Comparison of ENCODE assay signal across 11 cellular contexts in the genomic region with DNA sequence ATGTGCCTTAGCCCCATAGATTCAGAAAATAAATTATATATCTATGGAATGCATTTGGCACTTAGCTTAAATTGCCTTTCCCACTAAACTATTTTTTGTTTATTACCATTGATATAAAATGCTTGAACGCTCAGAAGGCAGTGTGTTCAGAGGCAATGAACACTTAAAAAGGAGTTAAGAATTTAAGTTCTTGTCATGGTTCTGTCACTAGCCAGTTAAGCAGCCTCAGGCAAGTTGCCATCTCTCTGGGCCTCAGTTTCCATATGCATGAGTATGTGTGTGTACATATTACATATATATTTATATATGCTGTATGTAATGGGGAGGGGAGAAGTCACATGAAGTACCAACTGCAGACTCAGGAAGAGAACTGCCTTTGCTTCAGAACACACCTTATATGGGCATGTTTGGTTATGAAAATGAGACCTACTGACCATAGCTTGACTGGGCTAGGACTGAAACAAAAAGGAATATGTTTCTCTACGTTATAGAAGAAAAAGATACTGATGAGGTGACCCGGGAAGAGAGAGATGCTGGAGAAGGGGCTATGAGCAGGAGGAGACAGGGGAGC.
A peak's percentile ranks its signal among the peaks of the same experiment; 100 is the strongest.
DNase-seq lines count a peak whose midpoint lies in the region; ATAC-seq and TF ChIP-seq lines count a peak whose summit lies in the region.
"Had no signal": no experiment of that assay in that cellular context is flagged by ENCODE, and none has a peak within 500 bp of the region (broad histone marks: within the 10 kb centered on the region; RNA-seq: fewer than 3 reads in every experiment).

No MANE protein-coding gene starts in this region.

- peaks cover 0 to 7% (median 0%) of the 10 kb centered on the region in 6 donors for H3K4me1 ChIP-seq in spleen

- BruUV-seq in Calu3 (replicated peaks; lab: Mats Ljungman, UMichigan), result no TSS peak

- TF ChIP-seq CTCF in Calu3 (IDR thresholded peaks at IDR 0.05; ENCODE audit: unreplicated experiment) (no peak), spleen (IDR thresholded peaks at IDR 0.05 in 8 of 11, conservative IDR thresholded peaks at IDR 0.05 in 3 of 11) (no peak)

- no peak for TF ChIP-seq POLR2A in spleen (IDR thresholded peaks at IDR 0.05)

- H3K27me3 ChIP-seq in spleen (replicated peaks in 1 of 7), result no peaks in the 10 kb centered on the region
- H3K27me3 ChIP-seq: suprapubic skin had no signal

- H3K4me3 Mint-ChIP-seq in Calu3 (ENCODE audit: low read depth, unreplicated experiment), result no peak overlapping the region

- DNase-seq in left colon, result no peak
- DNase-seq in Calu3, result no peak
- no peak for DNase-seq in stimulated activated CD4-positive, alpha-beta T cell treated with anti-CD3 and anti-CD28 coated beads, Interleukin-4, amount 100 ng/mL, for 4 hours
- DNase-seq in OCI-M2 (lab: John Stamatoyannopoulos, UW; ENCODE audit: unreplicated experiment), result no peak
- no peak for DNase-seq in spleen
- DNase-seq: NCI-H2081 treated with DMSO at 0.1 percent for 48 hours, T-helper 1 cell had no signal

- intact Hi-C loops in left colon (cut with DNase I, micrococcal nuclease), result no loop called here
- intact Hi-C loops in Calu3 (cut with micrococcal nuclease; ENCODE audit: unreplicated experiment), result no loop called here
- intact Hi-C loops in spleen (cut with DNase I; ENCODE audit: low total_unique reads), result no loop called here

- no peak overlapping the region for H3K27ac ChIP-seq in spleen
- H3K27ac ChIP-seq: suprapubic skin had no signal

- H3K4me3 ChIP-seq in spleen, result no peak overlapping the region
- H3K4me3 ChIP-seq: suprapubic skin had no signal

- WGBS in spleen, 5 donors, result 64 to 79% (median 74%) methylated on average over 3 of the region's 3 CpGs

- H3K4me1 Mint-ChIP-seq in Calu3 (ENCODE audit: low read depth, unreplicated experiment), result peaks cover 27% of the 10 kb centered on the region

- no peak overlapping the region for H3K27ac Mint-ChIP-seq in Calu3 (ENCODE audit: unreplicated experiment)

- CTCF ChIA-PET in Calu3 (lab: Charles Lee), result no interaction called here

- no peaks in the 10 kb centered on the region for H3K27me3 Mint-ChIP-seq in Calu3 (ENCODE audit: unreplicated experiment)

- no peaks in the 10 kb centered on the region for H3K36me3 ChIP-seq in spleen
- H3K36me3 ChIP-seq: suprapubic skin had no signal

- H3K36me3 Mint-ChIP-seq in Calu3 (ENCODE audit: insufficient read depth, unreplicated experiment), result no peaks in the 10 kb centered on the region

- no peaks in the 10 kb centered on the region for H3K9me3 Mint-ChIP-seq in Calu3 (ENCODE audit: low read depth, unreplicated experiment)

- peaks cover 0 to 3% (median 0%) of the 10 kb centered on the region in 8 donors for H3K9me3 ChIP-seq in spleen
- H3K9me3 ChIP-seq: suprapubic skin had no signal

- peak; percentile 41 for ATAC-seq in GM18861 (IDR thresholded peaks at IDR 0.05; ENCODE audit: unreplicated experiment)
- peak; percentile 60 for ATAC-seq in HG02571 (IDR thresholded peaks at IDR 0.05; ENCODE audit: unreplicated experiment)
- ATAC-seq in HG03565 (IDR thresholded peaks at IDR 0.05; ENCODE audit: unreplicated experiment), result peak; percentile 37
- peak; percentile 60 for ATAC-seq in left colon
